In genomic region chr1:905071-905749, GRCh38 we compare ENCODE assay signal across 8 cellular contexts. TPM values are rescaled to one million over a fixed set of nuclear protein-coding genes. Genes with fewer than 3 reads are reported as not detected.
DNase-seq lines count a peak whose midpoint lies in the region; ATAC-seq and TF ChIP-seq lines count a peak whose summit lies in the region.

No MANE protein-coding gene starts in this region.

- H3K27me3 Mint-ChIP-seq in immature natural killer cell (ENCODE audit: low read depth in 3 of 3) = peaks cover 7 to 11% (median 8%) of the 10 kb centered on the region in 3 donors

- no peaks in the 10 kb centered on the region for H3K9me3 Mint-ChIP-seq in immature natural killer cell

- TF ChIP-seq CTCF in ascending aorta (IDR thresholded peaks at IDR 0.05) = no peak

- H3K4me1 ChIP-seq in ascending aorta (peaks cover 0 to 1% of the 10 kb centered on the region in 2 donors), subcutaneous abdominal adipose tissue (ENCODE audit: control insufficient read depth in 5 of 5, insufficient read depth in 5 of 5, low read length in 5 of 5) (peaks cover 0 to 20% (median 11%) of the 10 kb centered on the region in 5 donors)

- H3K9ac ChIP-seq in subcutaneous abdominal adipose tissue (ENCODE audit: low read length in 5 of 5) = no peak overlapping the region

- H3K4me3 ChIP-seq in ascending aorta (peak overlapping the region; percentile 45 to 68), subcutaneous abdominal adipose tissue (ENCODE audit: low read depth in 1 of 5, low read length in 5 of 5) (peak overlapping the region in 4 of 5 donors; percentile 33 to 44 (median 38))

- H3K27ac ChIP-seq in ascending aorta (peak overlapping the region in 1 of 2 donors; percentile 26), subcutaneous abdominal adipose tissue (ENCODE audit: low read depth, low read length) (no peak overlapping the region)

- peak overlapping the region in 1 of 6 donors; percentile 38 for H3K27ac Mint-ChIP-seq in immature natural killer cell

- peak overlapping the region; percentile 64 to 76 (median 69) for H3K4me3 Mint-ChIP-seq in immature natural killer cell

- H3K9me3 ChIP-seq in ascending aorta (no peaks in the 10 kb centered on the region), subcutaneous abdominal adipose tissue (ENCODE audit: control insufficient read depth in 5 of 5, low read length in 5 of 5) (no peaks in the 10 kb centered on the region)

- DNase-seq in DMS79 treated with DMSO at 0.1 percent for 48 hours (lab: John Stamatoyannopoulos, UW) (peak; percentile 38), HuH-7.5 (ENCODE audit: low spot score) (peak; percentile 13), ascending aorta (ENCODE audit: low spot score in 2 of 2) (peak; percentile 6 to 74), immature natural killer cell (peak in 1 of 3 donors; percentile 14), AG08395 (ENCODE audit: low spot score) (no peak)
- no peak for DNase-seq in central memory CD4-positive, alpha-beta T cell

- intact Hi-C loops in ascending aorta (cut with DNase I) = loop anchor here (1.0 to 5.0 kb wide), 3 partner anchors 34 to 114 kb away; partner anchors contain the start of gene NOC2L

- peaks cover 6 to 9% of the 10 kb centered on the region in 2 donors for H3K4me1 Mint-ChIP-seq in immature natural killer cell

- no peaks in the 10 kb centered on the region for H3K36me3 Mint-ChIP-seq in immature natural killer cell

- ATAC-seq in HG03565 (IDR thresholded peaks at IDR 0.05; ENCODE audit: unreplicated experiment) = no peak

- no peaks in the 10 kb centered on the region for H3K27me3 ChIP-seq in ascending aorta
- H3K27me3 ChIP-seq in subcutaneous abdominal adipose tissue (ENCODE audit: control insufficient read depth in 5 of 5, insufficient read depth in 4 of 5, low read length in 5 of 5) = peaks cover 1 to 28% (median 25%) of the 10 kb centered on the region in 5 donors

- no peaks in the 10 kb centered on the region for H3K36me3 ChIP-seq in ascending aorta
- H3K36me3 ChIP-seq in subcutaneous abdominal adipose tissue (ENCODE audit: control insufficient read depth in 5 of 5, insufficient read depth in 5 of 5, low read length in 5 of 5) = no peaks in the 10 kb centered on the region

RNA-seq across cellular contexts. Expression of gene SAMD11, which starts 18.5 kb away (rescaled TPM):
- total RNA-seq in ascending aorta = 9.7 TPM
- polyA plus RNA-seq in immature natural killer cell = under 1 TPM in 1 of 3 donors, not detected in 2; 0.14 TPM

RNA-seq across cellular contexts. Expression of gene NOC2L, which starts 53.8 kb away (rescaled TPM):
- total RNA-seq in ascending aorta = 33.2 TPM
- polyA plus RNA-seq in immature natural killer cell = 10 to 100 TPM; 48.2 to 69.8 (median 53.5) TPM

RNA-seq across cellular contexts. Expression of gene KLHL17, which starts 55.2 kb away (rescaled TPM):
- total RNA-seq in ascending aorta = 16.6 TPM
- polyA plus RNA-seq in immature natural killer cell = 1 to 10 TPM in 2 of 3 donors, not detected in 1; 1.8 to 2.2 TPM

Comparison
In these comparisons a context has a peak if more than half of its experiments do, and no peak if none do; other contexts are left out.
1. DNase-seq: peak in DMS79 treated with DMSO at 0.1 percent for 48 hours (single experiment), HuH-7.5 (single experiment) and ascending aorta (2 of 2); none in AG08395 (single experiment) and central memory CD4-positive, alpha-beta T cell (single experiment).